Comparison of ENCODE assay signal across 14 cellular contexts in the genomic region with DNA sequence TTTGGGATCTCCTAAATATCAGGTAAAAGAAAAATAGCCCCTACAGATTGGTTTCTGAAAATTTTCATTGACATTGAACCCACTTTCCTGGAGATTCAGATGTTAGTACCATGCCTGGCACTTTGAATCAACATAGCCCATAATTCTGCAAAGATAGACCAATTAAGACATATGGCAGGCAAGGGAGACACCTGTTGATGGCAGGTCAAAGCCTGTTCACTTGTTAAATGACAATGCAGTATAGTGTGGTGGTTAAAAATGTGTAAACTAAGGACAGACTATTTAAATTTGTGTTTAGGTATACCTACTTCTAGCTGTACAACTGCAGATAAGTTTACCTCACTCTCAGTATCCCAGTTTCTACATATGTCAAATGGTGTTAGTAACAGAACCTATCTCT.
DNase-seq lines count a peak whose midpoint lies in the region; ATAC-seq, FAIRE-seq and TF ChIP-seq lines count a peak whose summit lies in the region.
"Had no signal": no experiment of that assay in that cellular context is flagged by ENCODE, and none has a peak within 500 bp of the region (broad histone marks: within the 10 kb centered on the region; RNA-seq: fewer than 3 reads in every experiment).

No MANE protein-coding gene starts in this region.

- no peak for TF ChIP-seq RAD21 in HepG2 (CRISPR knock-in tag; IDR thresholded peaks at IDR 0.05)

- H3K79me2 ChIP-seq in PC-3 (ENCODE audit: low read length) (no peaks in the 10 kb centered on the region), HepG2 (ENCODE audit: insufficient read depth, low read length) (no peaks in the 10 kb centered on the region)

- FAIRE-seq in HepG2 (lab: Jason Lieb, UNC) = no peak

- H3K9ac ChIP-seq in PC-3 (ENCODE audit: low read length) (no peak overlapping the region), HepG2 (ENCODE audit: insufficient read depth, low read depth, low read length) (no peak overlapping the region)

- no peak for TF ChIP-seq EP300 in HepG2 (IDR thresholded peaks at IDR 0.05; ENCODE audit: low read depth in 2 of 2, low read length in 2 of 2)
- no peak for TF ChIP-seq EP300 in HepG2 (CRISPR knock-in tag; IDR thresholded peaks at IDR 0.05; ENCODE audit: borderline replicate concordance)

- H3K4me3 ChIP-seq in Panc1 (ENCODE audit: low read depth in 2 of 2, low read length in 2 of 2) (no peak overlapping the region), mucosa of descending colon (no peak overlapping the region), PC-3 (ENCODE audit: low read length) (no peak overlapping the region), HepG2 (replicated peaks in 1 of 3; ENCODE audit: insufficient read depth in 1 of 3, low read depth in 2 of 3, low read length in 3 of 3) (no peak overlapping the region)

- intact Hi-C loops in Panc1 (cut with micrococcal nuclease; ENCODE audit: unreplicated experiment) = loop anchor here (5.0 kb wide), 1 partner anchor 168 kb away; no protein-coding TSS in a partner anchor
- intact Hi-C loops in mucosa of descending colon (cut with DNase I, micrococcal nuclease) = no loop called here
- intact Hi-C loops in PC-3 (cut with micrococcal nuclease) = loop anchor here (2.0 to 5.0 kb wide), 3 partner anchors 33 to 702 kb away; no protein-coding TSS in a partner anchor
- intact Hi-C loops in posterior cingulate gyrus (cut with DNase I) = no loop called here
- intact Hi-C loops in HepG2 (cut with micrococcal nuclease; ENCODE audit: unreplicated experiment) = no loop called here

- peak; percentile 22; the same call in 1 of the 2 replicates for TF ChIP-seq CTCF in Panc1 (IDR thresholded peaks at IDR 0.05)
- TF ChIP-seq CTCF in mucosa of descending colon (IDR thresholded peaks at IDR 0.05) = no peak
- TF ChIP-seq CTCF in PC-3 (conservative IDR thresholded peaks at IDR 0.05; ENCODE audit: low read depth, low read length) = no peak; the same call in 1 of the 2 replicates
- TF ChIP-seq CTCF in HepG2 (CRISPR knock-in tag; IDR thresholded peaks at IDR 0.05) = no peak

- ATAC-seq in Panc1 (no peak), mucosa of descending colon (peak; percentile 47), PC-3 (no peak), HepG2 (no peak)

- H3F3A ChIP-seq in PC-3 (ENCODE audit: low read length, unreplicated experiment) = no peaks in the 10 kb centered on the region

- no peaks in the 10 kb centered on the region for H4K20me1 ChIP-seq in PC-3 (ENCODE audit: low read length)
- no peaks in the 10 kb centered on the region for H4K20me1 ChIP-seq in HepG2 (ENCODE audit: insufficient read depth, low read length)

- no peak overlapping the region for H2AFZ ChIP-seq in PC-3 (ENCODE audit: low read length)
- H2AFZ ChIP-seq in HepG2 (ENCODE audit: low read length) = no peak overlapping the region

- DNase-seq in NCI-H146 (lab: John Stamatoyannopoulos, UW) (peak; percentile 12), NCI-H146 treated with DMSO at 0.1 percent for 48 hours (lab: John Stamatoyannopoulos, UW; ENCODE audit: unreplicated experiment) (no peak), NCI-H1436 (lab: John Stamatoyannopoulos, UW) (peak; percentile 14), Panc1 (ENCODE audit: low read depth, low spot score) (no peak), mucosa of descending colon (peak in 1 of 3 donors; percentile 19), PC-3 (no peak), posterior cingulate gyrus (no peak), HepG2 (ENCODE audit: low spot score) (no peak)
- DNase-seq: BE2C; CD4-positive, alpha-beta T cell; H7; NCI-H1694 treated with DMSO at 0.1 percent for 48 hours; NCI-H510A treated with DMSO at 0.1 percent for 48 hours had no signal

- CTCF ChIA-PET in Panc1 (lab: Charles Lee) = no interaction called here
- CTCF ChIA-PET in PC-3 (lab: Charles Lee) = no interaction called here
- CTCF ChIA-PET in HepG2 (lab: Yijun Ruan, JAX; ENCODE audit: low intra/inter-chr PET ratio, low total read pairs) = no interaction called here

- H3K27me3 ChIP-seq in Panc1 (ENCODE audit: control insufficient read depth, insufficient read depth, low read length) (no peaks in the 10 kb centered on the region), PC-3 (ENCODE audit: low read length) (no peaks in the 10 kb centered on the region), HepG2 (ENCODE audit: control insufficient read depth in 1 of 2, insufficient read depth in 2 of 2, low read length in 2 of 2) (no peaks in the 10 kb centered on the region)
- H3K27me3 ChIP-seq: BE2C had no signal

- H3K9me2 ChIP-seq in PC-3 (replicated peaks; ENCODE audit: low read length) = no peaks in the 10 kb centered on the region

- POLR2A ChIA-PET in Panc1 (lab: Charles Lee) (no interaction called here), PC-3 (lab: Charles Lee; ENCODE audit: unreplicated experiment) (no interaction called here), HepG2 (lab: Yijun Ruan, JAX) (no interaction called here)

- no TSS peak for BruUV-seq in Panc1 (replicated peaks; lab: Mats Ljungman, UMichigan)
- BruUV-seq in PC-3 (replicated peaks; lab: Mats Ljungman, UMichigan) = no TSS peak
- BruUV-seq in HepG2 (replicated peaks; lab: Mats Ljungman, UMichigan) = no TSS peak

- no peak for TF ChIP-seq POLR2A in HepG2 (IDR thresholded peaks at IDR 0.05; ENCODE audit: insufficient read depth in 1 of 2, low read depth in 2 of 2, low read length in 2 of 2)

- H3K4me1 ChIP-seq in Panc1 (ENCODE audit: control insufficient read depth, insufficient read depth, low read length) = peaks cover 25% of the 10 kb centered on the region
- peaks cover 2% of the 10 kb centered on the region for H3K4me1 ChIP-seq in mucosa of descending colon (ENCODE audit: low read depth)
- H3K4me1 ChIP-seq in PC-3 (ENCODE audit: insufficient read depth, low read length) = peaks cover 43% of the 10 kb centered on the region
- no peaks in the 10 kb centered on the region for H3K4me1 ChIP-seq in HepG2 (ENCODE audit: insufficient read depth, low read length)
- H3K4me1 ChIP-seq: BE2C had no signal

- H3K9me3 ChIP-seq in Panc1 (ENCODE audit: control insufficient read depth, insufficient read depth, low read depth, low read length) (no peaks in the 10 kb centered on the region), mucosa of descending colon (no peaks in the 10 kb centered on the region), PC-3 (ENCODE audit: low read length) (no peaks in the 10 kb centered on the region), HepG2 (ENCODE audit: low read length) (no peaks in the 10 kb centered on the region)
- H3K9me3 ChIP-seq: BE2C had no signal

- in situ Hi-C loops in Panc1 (cut with HindIII; ENCODE audit: low pct_unique_long_range_greater_than_20kb, low sequenced_read_pairs) (no loop called here), HepG2 (cut with HindIII; ENCODE audit: extremely low pct_ligation_motif_present, low pct_unique_long_range_greater_than_20kb) (no loop called here)

- H3K36me3 ChIP-seq in Panc1 (ENCODE audit: control insufficient read depth, insufficient read depth, low read length) (no peaks in the 10 kb centered on the region), mucosa of descending colon (ENCODE audit: low read depth) (no peaks in the 10 kb centered on the region), PC-3 (ENCODE audit: low read depth, low read length) (no peaks in the 10 kb centered on the region), HepG2 (replicated peaks in 1 of 2; ENCODE audit: control insufficient read depth in 1 of 2, insufficient read depth in 2 of 2, low read length in 2 of 2) (no peaks in the 10 kb centered on the region)
- H3K36me3 ChIP-seq: BE2C had no signal

- no peak overlapping the region for H3K4me2 ChIP-seq in PC-3 (ENCODE audit: low read length)
- H3K4me2 ChIP-seq in HepG2 (ENCODE audit: low read depth, low read length) = no peak overlapping the region

- H3K27ac ChIP-seq in Panc1 (ENCODE audit: low read length) (peak overlapping the region; percentile 88; the same call in 1 of the 2 replicates), PC-3 (ENCODE audit: low read length) (no peak overlapping the region), HepG2 (ENCODE audit: extremely low read length, insufficient read depth, low read length) (no peak overlapping the region)
- H3K27ac ChIP-seq: 22Rv1 had no signal

TF ChIP-seq in HepG2, 621 proteins besides CTCF, POLR2A, EP300 and RAD21 (continues in another document):
- TF ChIP-seq, protein P1, sequence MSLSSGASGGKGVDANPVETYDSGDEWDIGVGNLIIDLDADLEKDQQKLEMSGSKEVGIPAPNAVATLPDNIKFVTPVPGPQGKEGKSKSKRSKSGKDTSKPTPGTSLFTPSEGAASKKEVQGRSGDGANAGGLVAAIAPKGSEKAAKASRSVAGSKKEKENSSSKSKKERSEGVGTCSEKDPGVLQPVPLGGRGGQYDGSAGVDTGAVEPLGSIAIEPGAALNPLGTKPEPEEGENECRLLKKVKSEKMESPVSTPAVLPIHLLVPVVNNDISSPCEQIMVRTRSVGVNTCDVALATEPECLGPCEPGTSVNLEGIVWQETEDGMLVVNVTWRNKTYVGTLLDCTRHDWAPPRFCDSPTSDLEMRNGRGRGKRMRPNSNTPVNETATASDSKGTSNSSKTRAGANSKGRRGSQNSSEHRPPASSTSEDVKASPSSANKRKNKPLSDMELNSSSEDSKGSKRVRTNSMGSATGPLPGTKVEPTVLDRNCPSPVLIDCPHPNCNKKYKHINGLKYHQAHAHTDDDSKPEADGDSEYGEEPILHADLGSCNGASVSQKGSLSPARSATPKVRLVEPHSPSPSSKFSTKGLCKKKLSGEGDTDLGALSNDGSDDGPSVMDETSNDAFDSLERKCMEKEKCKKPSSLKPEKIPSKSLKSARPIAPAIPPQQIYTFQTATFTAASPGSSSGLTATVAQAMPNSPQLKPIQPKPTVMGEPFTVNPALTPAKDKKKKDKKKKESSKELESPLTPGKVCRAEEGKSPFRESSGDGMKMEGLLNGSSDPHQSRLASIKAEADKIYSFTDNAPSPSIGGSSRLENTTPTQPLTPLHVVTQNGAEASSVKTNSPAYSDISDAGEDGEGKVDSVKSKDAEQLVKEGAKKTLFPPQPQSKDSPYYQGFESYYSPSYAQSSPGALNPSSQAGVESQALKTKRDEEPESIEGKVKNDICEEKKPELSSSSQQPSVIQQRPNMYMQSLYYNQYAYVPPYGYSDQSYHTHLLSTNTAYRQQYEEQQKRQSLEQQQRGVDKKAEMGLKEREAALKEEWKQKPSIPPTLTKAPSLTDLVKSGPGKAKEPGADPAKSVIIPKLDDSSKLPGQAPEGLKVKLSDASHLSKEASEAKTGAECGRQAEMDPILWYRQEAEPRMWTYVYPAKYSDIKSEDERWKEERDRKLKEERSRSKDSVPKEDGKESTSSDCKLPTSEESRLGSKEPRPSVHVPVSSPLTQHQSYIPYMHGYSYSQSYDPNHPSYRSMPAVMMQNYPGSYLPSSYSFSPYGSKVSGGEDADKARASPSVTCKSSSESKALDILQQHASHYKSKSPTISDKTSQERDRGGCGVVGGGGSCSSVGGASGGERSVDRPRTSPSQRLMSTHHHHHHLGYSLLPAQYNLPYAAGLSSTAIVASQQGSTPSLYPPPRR (CRISPR knock-in tag; IDR thresholded peaks at IDR 0.05; ENCODE audit: borderline replicate concordance) = no peak
- TF ChIP-seq ZNF256 (CRISPR knock-in tag; conservative IDR thresholded peaks at IDR 0.05) (no peak), JARID2 (CRISPR knock-in tag; IDR thresholded peaks at IDR 0.05; ENCODE audit: insufficient replicate concordance) (no peak), ZNF292 (CRISPR knock-in tag; IDR thresholded peaks at IDR 0.05; ENCODE audit: borderline replicate concordance, low read depth) (no peak), ZFP36L2 (CRISPR knock-in tag; IDR thresholded peaks at IDR 0.05) (no peak), EED (CRISPR knock-in tag; IDR thresholded peaks at IDR 0.05) (no peak), ZNF251 (CRISPR knock-in tag; IDR thresholded peaks at IDR 0.05) (no peak)

Comparison
In these comparisons a context has a peak if more than half of its experiments do, and no peak if none do; other contexts are left out.
1. DNase-seq: peak in NCI-H146 (single experiment) and NCI-H1436 (single experiment); none in NCI-H146 treated with DMSO at 0.1 percent for 48 hours (single experiment), Panc1 (single experiment), PC-3 (single experiment), posterior cingulate gyrus (0 of 10) and HepG2 (single experiment).
2. intact Hi-C loops: an anchor here in Panc1 (5.0 kb wide) and PC-3 (2.0 to 5.0 kb wide); none called in mucosa of descending colon, posterior cingulate gyrus and HepG2.